In genomic region chr22:28882545-28882877, GRCh38 we compare ENCODE assay signal across 8 cellular contexts. TPM values are rescaled to one million over a fixed set of nuclear protein-coding genes. Genes with fewer than 3 reads are reported as not detected.
A peak's percentile ranks its signal among the peaks of the same experiment; 100 is the strongest.
DNase-seq lines count a peak whose midpoint lies in the region; ATAC-seq, FAIRE-seq and TF ChIP-seq lines count a peak whose summit lies in the region.

No MANE protein-coding gene starts in this region.

- H3K9me3 Mint-ChIP-seq in Calu3 (ENCODE audit: low read depth, unreplicated experiment) = no peaks in the 10 kb centered on the region

- H3K4me3 ChIP-seq in bronchial epithelial cell (ENCODE audit: low read depth, low read length) = peak overlapping the region; percentile 53
- peak overlapping the region; percentile 71 for H3K4me3 ChIP-seq in lower lobe of right lung
- H3K4me3 ChIP-seq in thyroid gland (replicated peaks in 1 of 3) = peak overlapping the region; percentile 19 to 52 (median 43)
- peak overlapping the region in 1 of 2 donors; percentile 34 for H3K4me3 ChIP-seq in body of pancreas

- FAIRE-seq in bronchial epithelial cell (lab: Jason Lieb, UNC) = no peak

- no peaks in the 10 kb centered on the region for H3K27me3 ChIP-seq in bronchial epithelial cell (ENCODE audit: control insufficient read depth, insufficient read depth, low read length)
- no peaks in the 10 kb centered on the region for H3K27me3 ChIP-seq in lower lobe of right lung (ENCODE audit: low read depth)
- no peaks in the 10 kb centered on the region for H3K27me3 ChIP-seq in thyroid gland
- H3K27me3 ChIP-seq in body of pancreas = no peaks in the 10 kb centered on the region

- no peak overlapping the region for H3K27ac ChIP-seq in lower lobe of right lung
- H3K27ac ChIP-seq in thyroid gland = peak overlapping the region in 2 of 3 donors; percentile 3 to 68
- peak overlapping the region in 2 of 4 donors; percentile 59 to 61 for H3K27ac ChIP-seq in body of pancreas

- peaks cover 19% of the 10 kb centered on the region for H3K4me1 Mint-ChIP-seq in Calu3 (ENCODE audit: low read depth, unreplicated experiment)

- TF ChIP-seq CTCF in Calu3 (IDR thresholded peaks at IDR 0.05; ENCODE audit: unreplicated experiment) (no peak), bronchial epithelial cell (IDR thresholded peaks at IDR 0.05; ENCODE audit: insufficient read depth, low read length, severe bottlenecking) (no peak), lower lobe of right lung (IDR thresholded peaks at IDR 0.05) (no peak), thyroid gland (IDR thresholded peaks at IDR 0.05) (no peak), body of pancreas (IDR thresholded peaks at IDR 0.05) (no peak)

- no peaks in the 10 kb centered on the region for H3K27me3 Mint-ChIP-seq in Calu3 (ENCODE audit: unreplicated experiment)

- H3K36me3 Mint-ChIP-seq in Calu3 (ENCODE audit: insufficient read depth, unreplicated experiment) = peaks cover 29% of the 10 kb centered on the region

- 0 to 5% methylated on average over 4 to 5 of the region's 5 CpGs for WGBS in thyroid gland, 2 donors
- WGBS in body of pancreas, 2 donors = 3 to 5% methylated on average over 5 of the region's 5 CpGs

- TF ChIP-seq POLR2A in thyroid gland (IDR thresholded peaks at IDR 0.05) (no peak), body of pancreas (IDR thresholded peaks at IDR 0.05) (no peak)

- no peaks in the 10 kb centered on the region for H3K36me3 ChIP-seq in bronchial epithelial cell (ENCODE audit: control insufficient read depth, insufficient read depth, low read length)
- H3K36me3 ChIP-seq in lower lobe of right lung = no peaks in the 10 kb centered on the region
- H3K36me3 ChIP-seq in thyroid gland = no peaks in the 10 kb centered on the region
- H3K36me3 ChIP-seq in body of pancreas (replicated peaks in 1 of 2; ENCODE audit: insufficient read depth in 1 of 2, low read depth in 2 of 2) = no peaks in the 10 kb centered on the region

- H3K4me3 Mint-ChIP-seq in Calu3 (ENCODE audit: low read depth, unreplicated experiment) = peak overlapping the region; percentile 84

- ATAC-seq in lower lobe of right lung (peak; percentile 1 to 4), body of pancreas (no peak), GM19395 (IDR thresholded peaks at IDR 0.05; ENCODE audit: unreplicated experiment) (no peak), GM19463 (IDR thresholded peaks at IDR 0.05; ENCODE audit: unreplicated experiment) (no peak)

- intact Hi-C loops in Calu3 (cut with micrococcal nuclease; ENCODE audit: unreplicated experiment) (no loop called here), lower lobe of right lung (cut with DNase I) (no loop called here), thyroid gland (cut with DNase I) (no loop called here), body of pancreas (cut with DNase I) (no loop called here)

- TSS peak; percentile 92 for BruUV-seq in Calu3 (replicated peaks; lab: Mats Ljungman, UMichigan)

- CTCF ChIA-PET in Calu3 (lab: Charles Lee) = interaction anchor here (0.8 to 3.2 kb wide), 4 partner anchors 27 to 158 kb away, joined by 3 to 22 read pairs (median 7); no protein-coding TSS in a partner anchor

- H3K9me3 ChIP-seq in lower lobe of right lung = no peaks in the 10 kb centered on the region
- H3K9me3 ChIP-seq in thyroid gland = no peaks in the 10 kb centered on the region
- no peaks in the 10 kb centered on the region for H3K9me3 ChIP-seq in body of pancreas

- H3K4me1 ChIP-seq in lower lobe of right lung (peaks cover 34% of the 10 kb centered on the region), thyroid gland (peaks cover 26 to 28% of the 10 kb centered on the region in 2 donors), body of pancreas (peaks cover 40% of the 10 kb centered on the region)

- peak overlapping the region; percentile 41 for H3K27ac Mint-ChIP-seq in Calu3 (ENCODE audit: unreplicated experiment)

- DNase-seq in Calu3 = no peak
- peak; percentile 75 for DNase-seq in NCI-H69 (lab: John Stamatoyannopoulos, UW)
- no peak for DNase-seq in bronchial epithelial cell (ENCODE audit: low read depth)
- DNase-seq in lower lobe of right lung = no peak
- no peak for DNase-seq in thyroid gland
- DNase-seq in body of pancreas = no peak

RNA-seq across cellular contexts. Expression of gene ZNRF3, which starts 0.9 kb away (rescaled TPM):
- 23.7 and 24.5 TPM in 2 replicates for total RNA-seq in Calu3 (2022)
- 3.4 and 3.7 TPM in 2 replicates for total RNA-seq in bronchial epithelial cell
- 11.3 TPM for total RNA-seq in lower lobe of right lung
- 10 to 100 TPM; 10.4 to 18.0 (median 14.2) TPM for total RNA-seq in thyroid gland
- 1 to 10 TPM; 7.8 to 8.6 TPM for total RNA-seq in body of pancreas

Comparison
In these comparisons a context has a peak if more than half of its experiments do, and no peak if none do; other contexts are left out.
1. ATAC-seq: peak in lower lobe of right lung (2 of 2); none in body of pancreas (single experiment), GM19395 (single experiment) and GM19463 (single experiment).